1 cellular context compared by ENCODE assay signal in genomic region chr7:4239991-4240812, GRCh38.
TF ChIP-seq lines count a peak whose summit lies in the region.

No MANE protein-coding gene starts in this region.

TF ChIP-seq in GM23338, 12 proteins besides CTCF, POLR2A, EP300 and RAD21 (continued from another document):
- TF ChIP-seq REST (IDR thresholded peaks at IDR 0.05; ENCODE audit: unreplicated experiment) (no peak), ZNF462 (CRISPR knock-in tag; IDR thresholded peaks at IDR 0.05) (no peak), ZNF114 (CRISPR knock-in tag; IDR thresholded peaks at IDR 0.05) (no peak), JUNB (IDR thresholded peaks at IDR 0.05; ENCODE audit: unreplicated experiment) (no peak)
